In genomic region chr12:82040987-82041743, GRCh38 we compare ENCODE assay signal across 18 cellular contexts.
DNase-seq lines count a peak whose midpoint lies in the region; ATAC-seq and TF ChIP-seq lines count a peak whose summit lies in the region.
"Had no signal": no experiment of that assay in that cellular context is flagged by ENCODE, and none has a peak within 500 bp of the region (broad histone marks: within the 10 kb centered on the region; RNA-seq: fewer than 3 reads in every experiment).

No MANE protein-coding gene starts in this region.

- no peak for TF ChIP-seq POLR2A in esophagus muscularis mucosa (IDR thresholded peaks at IDR 0.05; ENCODE audit: low read depth)

- WGBS in esophagus muscularis mucosa = 67% methylated on average over 2 of the region's 2 CpGs

- H3K9me3 Mint-ChIP-seq in CD4-positive, alpha-beta T cell = no peaks in the 10 kb centered on the region
- H3K9me3 Mint-ChIP-seq: activated naive CD4-positive, alpha-beta T cell treated with anti-CD3 and anti-CD28 coated beads, Interleukin-2, amount 10 ng/mL, durations not matched to agents 7 days and 5 days; type B pancreatic cell had no signal

- POLR2A ChIA-PET in CD4-positive, alpha-beta T cell (lab: Charles Lee) = no interaction called here

- H3K27me3 Mint-ChIP-seq in CD4-positive, alpha-beta T cell = peaks cover 4% of the 10 kb centered on the region
- H3K27me3 Mint-ChIP-seq: activated naive CD4-positive, alpha-beta T cell treated with anti-CD3 and anti-CD28 coated beads, Interleukin-2, amount 10 ng/mL, durations not matched to agents 7 days and 5 days; type B pancreatic cell had no signal

- H3K36me3 Mint-ChIP-seq in CD4-positive, alpha-beta T cell (ENCODE audit: low read depth) = no peaks in the 10 kb centered on the region
- H3K36me3 Mint-ChIP-seq: activated naive CD4-positive, alpha-beta T cell treated with anti-CD3 and anti-CD28 coated beads, Interleukin-2, amount 10 ng/mL, durations not matched to agents 7 days and 5 days; type B pancreatic cell had no signal

- TF ChIP-seq EP300 in esophagus muscularis mucosa (IDR thresholded peaks at IDR 0.05) = no peak

- no peak overlapping the region for H3K4me3 Mint-ChIP-seq in CD4-positive, alpha-beta T cell
- H3K4me3 Mint-ChIP-seq: activated naive CD4-positive, alpha-beta T cell treated with anti-CD3 and anti-CD28 coated beads, Interleukin-2, amount 10 ng/mL, durations not matched to agents 7 days and 5 days; type B pancreatic cell had no signal

- no peak overlapping the region for H3K4me3 ChIP-seq in esophagus muscularis mucosa
- H3K4me3 ChIP-seq: ovary, skin epidermis had no signal

- H3K4me1 Mint-ChIP-seq in CD4-positive, alpha-beta T cell (ENCODE audit: low read depth) = no peaks in the 10 kb centered on the region
- H3K4me1 Mint-ChIP-seq: activated naive CD4-positive, alpha-beta T cell treated with anti-CD3 and anti-CD28 coated beads, Interleukin-2, amount 10 ng/mL, durations not matched to agents 7 days and 5 days had no signal

- DNase-seq in NOMO-1 treated with dmso at 0.1 percent for 144 hours (lab: John Stamatoyannopoulos, UW; ENCODE audit: unreplicated experiment) = peak; percentile 24
- DNase-seq in CD4-positive, alpha-beta T cell = no peak
- DNase-seq in NCI-H2171 (lab: John Stamatoyannopoulos, UW) = no peak
- no peak for DNase-seq in esophagus muscularis mucosa (ENCODE audit: extremely low spot score)
- no peak for DNase-seq in NCI-H2081 treated with DMSO at 0.1 percent for 48 hours (lab: John Stamatoyannopoulos, UW)
- DNase-seq: activated CD8-positive, alpha-beta memory T cell treated with anti-CD3 and anti-CD28 coated beads, Interleukin-2, amount 50 U/mL, for 48 hours; activated naive CD4-positive, alpha-beta T cell treated with anti-CD3 and anti-CD28 coated beads, Interleukin-2, amount 10 ng/mL, durations not matched to agents 7 days and 5 days; COR-L47; NCI-H187 treated with DMSO at 0.1 percent for 48 hours; ovary; SHP77; stimulated activated naive CD4-positive, alpha-beta T cell; T-helper 2 cell had no signal

- no peaks in the 10 kb centered on the region for H3K4me1 ChIP-seq in esophagus muscularis mucosa

- no peak for TF ChIP-seq CTCF in CD4-positive, alpha-beta T cell (IDR thresholded peaks at IDR 0.05)
- TF ChIP-seq CTCF in esophagus muscularis mucosa (IDR thresholded peaks at IDR 0.05) = no peak

- intact Hi-C loops in CD4-positive, alpha-beta T cell (cut with DNase I, micrococcal nuclease) = no loop called here
- intact Hi-C loops in esophagus muscularis mucosa (cut with DNase I) = no loop called here

- ATAC-seq in GM18511 (IDR thresholded peaks at IDR 0.05; ENCODE audit: unreplicated experiment) = peak; percentile 90
- peak; percentile 82 for ATAC-seq in GM21390 (IDR thresholded peaks at IDR 0.05; ENCODE audit: unreplicated experiment)
- ATAC-seq in HG03159 (IDR thresholded peaks at IDR 0.05; ENCODE audit: unreplicated experiment) = peak; percentile 80
- ATAC-seq in CD4-positive, alpha-beta T cell (ENCODE audit: poor library complexity) = no peak

- no peaks in the 10 kb centered on the region for H3K27me3 ChIP-seq in CD4-positive, alpha-beta T cell (ENCODE audit: control insufficient read depth, insufficient read depth, low read length)
- H3K27me3 ChIP-seq in esophagus muscularis mucosa = no peaks in the 10 kb centered on the region
- H3K27me3 ChIP-seq: ovary had no signal

- CTCF ChIA-PET in CD4-positive, alpha-beta T cell (lab: Charles Lee) = interaction anchor here (1.1 kb wide), 1 partner anchor 46 kb away, joined by 3 read pairs; no protein-coding TSS in a partner anchor

- no peak overlapping the region for H3K27ac Mint-ChIP-seq in CD4-positive, alpha-beta T cell
- H3K27ac Mint-ChIP-seq: activated naive CD4-positive, alpha-beta T cell treated with anti-CD3 and anti-CD28 coated beads, Interleukin-2, amount 10 ng/mL, durations not matched to agents 7 days and 5 days; type B pancreatic cell had no signal

- H3K9me3 ChIP-seq in CD4-positive, alpha-beta T cell (ENCODE audit: control insufficient read depth, low read length) = no peaks in the 10 kb centered on the region
- no peaks in the 10 kb centered on the region for H3K9me3 ChIP-seq in esophagus muscularis mucosa
- H3K9me3 ChIP-seq: ovary had no signal

- H3K36me3 ChIP-seq in esophagus muscularis mucosa = no peaks in the 10 kb centered on the region
- H3K36me3 ChIP-seq: ovary had no signal

- H3K27ac ChIP-seq in CD4-positive, alpha-beta T cell (ENCODE audit: low read depth, low read length) = no peak overlapping the region
- H3K27ac ChIP-seq in esophagus muscularis mucosa (replicated peaks in 1 of 4) = no peak overlapping the region
- H3K27ac ChIP-seq: ovary, skin epidermis had no signal
